ENCODE assay signal across 25 cellular contexts in the genomic region with DNA sequence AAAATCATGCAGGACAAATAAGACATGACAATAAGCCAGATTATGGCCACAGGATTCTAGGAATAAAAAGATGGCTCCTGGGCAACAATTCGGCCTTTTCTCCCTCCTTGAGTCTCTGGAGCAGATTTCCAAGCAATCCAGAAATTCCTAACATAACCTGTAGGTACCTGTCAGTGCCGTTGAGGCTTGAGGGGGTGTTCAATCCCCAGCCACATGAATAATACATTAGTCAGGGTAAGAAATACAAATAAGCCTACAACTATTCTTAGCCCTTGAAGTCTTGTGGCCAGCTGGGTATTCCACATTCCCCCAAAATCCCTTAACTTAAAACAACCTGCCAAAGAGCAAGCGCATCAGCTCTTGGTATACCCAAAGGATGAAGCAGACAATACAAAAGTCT. TPM values are rescaled to one million over a fixed set of nuclear protein-coding genes. Genes with fewer than 3 reads are reported as not detected.
DNase-seq lines count a peak whose midpoint lies in the region; ATAC-seq, FAIRE-seq and TF ChIP-seq lines count a peak whose summit lies in the region.
"Had no signal": no experiment of that assay in that cellular context is flagged by ENCODE, and none has a peak within 500 bp of the region (broad histone marks: within the 10 kb centered on the region; RNA-seq: fewer than 3 reads in every experiment).

No MANE protein-coding gene starts in this region.

- H3K9me3 Mint-ChIP-seq in stimulated activated effector memory CD8-positive, alpha-beta T cell treated with anti-CD3 and anti-CD28 coated beads, Interleukin-12 subunit alpha, Interleukin-12 subunit beta, amount 100 ng/mL, for 72 hours: no peaks in the 10 kb centered on the region
- H3K9me3 Mint-ChIP-seq: CD4-positive, CD25-positive, alpha-beta regulatory T cell; IgD-negative memory B cell had no signal

- H3K9me1 ChIP-seq in keratinocyte (ENCODE audit: control insufficient read depth, extremely low read depth, insufficient read depth, low read length): peaks cover 4% of the 10 kb centered on the region

- DNase-seq in RWPE1 (ENCODE audit: low spot score) (peak; percentile 57), bronchial epithelial cell (ENCODE audit: low read depth) (peak; percentile 77), keratinocyte (ENCODE audit: low read depth, low spot score) (peak; percentile 60), foreskin melanocyte (no peak), brain microvascular endothelial cell (no peak)
- no peak for DNase-seq in stimulated activated effector memory CD8-positive, alpha-beta T cell treated with anti-CD3 and anti-CD28 coated beads, Interleukin-12 subunit alpha, Interleukin-12 subunit beta, amount 100 ng/mL, for 72 hours (ENCODE audit: low spot score in 2 of 2)
- DNase-seq: ACHN; BE2C; C1 segment of cervical spinal cord; Caco-2; CD4-positive, CD25-positive, alpha-beta regulatory T cell; DMS79; GDM1; HCEC 1CT; KBM-7 had no signal

- H3K27ac ChIP-seq in RWPE1 (no peak overlapping the region), keratinocyte (ENCODE audit: control insufficient read depth, insufficient read depth, low read length) (no peak overlapping the region), brain microvascular endothelial cell (no peak overlapping the region)

- TF ChIP-seq CTCF in RWPE1 (conservative IDR thresholded peaks at IDR 0.05; ENCODE audit: low read depth): no peak
- TF ChIP-seq CTCF in bronchial epithelial cell (IDR thresholded peaks at IDR 0.05; ENCODE audit: insufficient read depth, low read length, severe bottlenecking): no peak
- TF ChIP-seq CTCF in keratinocyte (optimal IDR thresholded peaks at IDR 0.05 in 1 of 3, IDR thresholded peaks at IDR 0.05 in 1 of 3, conservative IDR thresholded peaks at IDR 0.05 in 1 of 3; ENCODE audit: extremely low read depth in 1 of 3, insufficient read depth in 2 of 3, low read length in 3 of 3): no peak
- no peak for TF ChIP-seq CTCF in brain microvascular endothelial cell (IDR thresholded peaks at IDR 0.05; ENCODE audit: low read depth, low read length, missing control alignments)

- POLR2A ChIA-PET in RWPE1 (lab: Yijun Ruan, JAX; ENCODE audit: low non-redundant PET): no interaction called here

- H3K4me1 ChIP-seq in keratinocyte (ENCODE audit: control insufficient read depth, extremely low read depth, insufficient read depth, low read length): peaks cover 16% of the 10 kb centered on the region
- H3K4me1 ChIP-seq: BE2C, Caco-2 had no signal

- H3K36me3 Mint-ChIP-seq in stimulated activated effector memory CD8-positive, alpha-beta T cell treated with anti-CD3 and anti-CD28 coated beads, Interleukin-12 subunit alpha, Interleukin-12 subunit beta, amount 100 ng/mL, for 72 hours: peaks cover 87% of the 10 kb centered on the region

- peaks cover 30% of the 10 kb centered on the region for H3K79me2 ChIP-seq in keratinocyte (ENCODE audit: control insufficient read depth, insufficient read depth, low read length)

- H3K4me1 Mint-ChIP-seq in stimulated activated effector memory CD8-positive, alpha-beta T cell treated with anti-CD3 and anti-CD28 coated beads, Interleukin-12 subunit alpha, Interleukin-12 subunit beta, amount 100 ng/mL, for 72 hours: peaks cover 21% of the 10 kb centered on the region
- H3K4me1 Mint-ChIP-seq: GM23338 had no signal

- H3K4me3 Mint-ChIP-seq in stimulated activated effector memory CD8-positive, alpha-beta T cell treated with anti-CD3 and anti-CD28 coated beads, Interleukin-12 subunit alpha, Interleukin-12 subunit beta, amount 100 ng/mL, for 72 hours: no peak overlapping the region
- H3K4me3 Mint-ChIP-seq: GM23338, IgD-negative memory B cell had no signal

- H3K4me2 ChIP-seq in keratinocyte (ENCODE audit: control insufficient read depth, extremely low read depth, insufficient read depth, low read depth, low read length): peak overlapping the region; percentile 48
- H3K4me2 ChIP-seq: GM23338 had no signal

- H3K4me3 ChIP-seq in bronchial epithelial cell (ENCODE audit: low read depth, low read length): no peak overlapping the region
- H3K4me3 ChIP-seq in keratinocyte (ENCODE audit: control insufficient read depth in 2 of 3, extremely low read depth in 1 of 3, insufficient read depth in 2 of 3, low read depth in 1 of 3, low read length in 3 of 3): no peak overlapping the region
- H3K4me3 ChIP-seq in brain microvascular endothelial cell (ENCODE audit: low read depth, low read length): no peak overlapping the region
- H3K4me3 ChIP-seq: GM23338 had no signal

- FAIRE-seq in bronchial epithelial cell (lab: Jason Lieb, UNC) (no peak), keratinocyte (lab: Jason Lieb, UNC) (peak; percentile 48)
- FAIRE-seq: A204.1, D721Med, GM12892, GM18507, H54, HTR-8/SVneo had no signal

- no peak overlapping the region for H2AFZ ChIP-seq in keratinocyte (ENCODE audit: control insufficient read depth, low read length)
- H2AFZ ChIP-seq: GM23338 had no signal

- H3K27ac Mint-ChIP-seq in stimulated activated effector memory CD8-positive, alpha-beta T cell treated with anti-CD3 and anti-CD28 coated beads, Interleukin-12 subunit alpha, Interleukin-12 subunit beta, amount 100 ng/mL, for 72 hours: peak overlapping the region; percentile 8
- H3K27ac Mint-ChIP-seq: GM23338 had no signal

- no peaks in the 10 kb centered on the region for H3K9me3 ChIP-seq in keratinocyte (ENCODE audit: control insufficient read depth, low read depth, low read length)
- H3K9me3 ChIP-seq: BE2C, Caco-2 had no signal

- H4K20me1 ChIP-seq in keratinocyte (ENCODE audit: control insufficient read depth, extremely low read depth, insufficient read depth, low read length): peaks cover 7% of the 10 kb centered on the region

- dilution Hi-C loops in keratinocyte (cut with MboI; ENCODE audit: extremely low pct_ligation_motif_present, low sequenced_read_pairs): no loop called here

- H3K36me3 ChIP-seq in bronchial epithelial cell (ENCODE audit: control insufficient read depth, insufficient read depth, low read length) (peaks cover 8% of the 10 kb centered on the region), keratinocyte (ENCODE audit: control insufficient read depth in 2 of 2, extremely low read depth in 1 of 2, insufficient read depth in 2 of 2, low read length in 2 of 2) (peaks cover 7 to 30% of the 10 kb centered on the region in 2 experiments), brain microvascular endothelial cell (replicated peaks) (peaks cover 25% of the 10 kb centered on the region)

- ATAC-seq in stimulated activated effector memory CD8-positive, alpha-beta T cell treated with anti-CD3 and anti-CD28 coated beads, Interleukin-12 subunit alpha, Interleukin-12 subunit beta, amount 100 ng/mL, for 72 hours: no peak
- no peak for ATAC-seq in GM19452 (IDR thresholded peaks at IDR 0.05; ENCODE audit: unreplicated experiment)
- ATAC-seq: GM23338 had no signal

- in situ Hi-C loops in brain microvascular endothelial cell (cut with HindIII; ENCODE audit: low pct_ligation_motif_present, low sequenced_read_pairs): no loop called here

- H3K27me3 ChIP-seq in bronchial epithelial cell (ENCODE audit: control insufficient read depth, insufficient read depth, low read length): no peaks in the 10 kb centered on the region
- no peaks in the 10 kb centered on the region for H3K27me3 ChIP-seq in keratinocyte (ENCODE audit: control insufficient read depth, extremely low read depth, insufficient read depth, low read length)
- H3K27me3 ChIP-seq in brain microvascular endothelial cell (replicated peaks): no peaks in the 10 kb centered on the region
- H3K27me3 ChIP-seq: BE2C had no signal

- CTCF ChIA-PET in RWPE1 (lab: Yijun Ruan, JAX): no interaction called here

- H3K9ac ChIP-seq in keratinocyte (ENCODE audit: control insufficient read depth, extremely low read depth, insufficient read depth, low read length): no peak overlapping the region

RNA-seq across cellular contexts. Expression of gene CXorf38, which starts 9.7 kb away (rescaled TPM):
- 10.5 and 12.4 TPM in 2 replicates for total RNA-seq in bronchial epithelial cell
- 9.7 to 10.6 TPM (median 10.6 TPM) in 3 replicates for polyA plus RNA-seq in keratinocyte
- polyA plus RNA-seq in keratinocyte (2011; ENCODE audit: low read depth): 4.8 TPM
- 8.1 and 9.6 TPM in 2 replicates for polyA plus RNA-seq in keratinocyte (2011; cell fraction: cytosol; rRNA removed)
- 12.0 and 12.6 TPM in 2 replicates for polyA plus RNA-seq in keratinocyte (2011; cell fraction: nucleus; rRNA removed)
- 7.4 and 7.6 TPM in 2 replicates for polyA plus RNA-seq in keratinocyte (2012; ENCODE audit: low replicate concordance)
- 3.2 to 6.9 TPM (median 5.4 TPM) in 3 replicates for polyA minus RNA-seq in keratinocyte
- 8.8 TPM for polyA minus RNA-seq in keratinocyte (2011; cell fraction: cytosol; rRNA and poly(A)+ RNA removed)
- polyA minus RNA-seq in keratinocyte (2011; cell fraction: nucleus; rRNA and poly(A)+ RNA removed): 4.4 and 9.8 TPM in 2 replicates

RNA-seq across cellular contexts. Expression of gene MPC1L, which starts 14.5 kb away (rescaled TPM):
- not detected in 2 replicates for total RNA-seq in bronchial epithelial cell
- polyA plus RNA-seq in keratinocyte: not detected in 3 replicates
- not detected for polyA plus RNA-seq in keratinocyte (2011; ENCODE audit: low read depth)
- polyA plus RNA-seq in keratinocyte (2011; cell fraction: cytosol; rRNA removed): not detected in 2 replicates
- not detected in 2 replicates for polyA plus RNA-seq in keratinocyte (2011; cell fraction: nucleus; rRNA removed)
- polyA plus RNA-seq in keratinocyte (2012; ENCODE audit: low replicate concordance): not detected in 2 replicates
- not detected in 3 replicates for polyA minus RNA-seq in keratinocyte
- polyA minus RNA-seq in keratinocyte (2011; cell fraction: cytosol; rRNA and poly(A)+ RNA removed): not detected
- polyA minus RNA-seq in keratinocyte (2011; cell fraction: nucleus; rRNA and poly(A)+ RNA removed): not detected in 2 replicates
- total RNA-seq: Caco-2; CD4-positive, CD25-positive, alpha-beta regulatory T cell; Daoy; GM23338 had no signal
- polyA plus RNA-seq: GM23338, IgD-negative memory B cell had no signal

RNA-seq across cellular contexts. Expression of gene ATP6AP2, which starts 56.9 kb away (rescaled TPM):
- 99.8 and 121 TPM in 2 replicates for total RNA-seq in bronchial epithelial cell
- 176 to 207 TPM (median 203 TPM) in 3 replicates for polyA plus RNA-seq in keratinocyte
- polyA plus RNA-seq in keratinocyte (2011; ENCODE audit: low read depth): 89.4 TPM
- 61.2 and 124 TPM in 2 replicates for polyA plus RNA-seq in keratinocyte (2011; cell fraction: cytosol; rRNA removed)
- 345 and 349 TPM in 2 replicates for polyA plus RNA-seq in keratinocyte (2011; cell fraction: nucleus; rRNA removed)
- 87.7 and 146 TPM in 2 replicates for polyA plus RNA-seq in keratinocyte (2012; ENCODE audit: low replicate concordance)
- 38.2 to 120 TPM (median 103 TPM) in 3 replicates for polyA minus RNA-seq in keratinocyte
- 59.5 TPM for polyA minus RNA-seq in keratinocyte (2011; cell fraction: cytosol; rRNA and poly(A)+ RNA removed)
- 132 and 326 TPM in 2 replicates for polyA minus RNA-seq in keratinocyte (2011; cell fraction: nucleus; rRNA and poly(A)+ RNA removed)

Comparison
In these comparisons a context has a peak if more than half of its experiments do, and no peak if none do; other contexts are left out.
1. DNase-seq: peak in RWPE1 (single experiment), bronchial epithelial cell (single experiment) and keratinocyte (single experiment); none in stimulated activated effector memory CD8-positive, alpha-beta T cell treated with anti-CD3 and anti-CD28 coated beads, Interleukin-12 subunit alpha, Interleukin-12 subunit beta, amount 100 ng/mL, for 72 hours (0 of 2), foreskin melanocyte (single experiment) and brain microvascular endothelial cell (single experiment).